In the genomic region with DNA sequence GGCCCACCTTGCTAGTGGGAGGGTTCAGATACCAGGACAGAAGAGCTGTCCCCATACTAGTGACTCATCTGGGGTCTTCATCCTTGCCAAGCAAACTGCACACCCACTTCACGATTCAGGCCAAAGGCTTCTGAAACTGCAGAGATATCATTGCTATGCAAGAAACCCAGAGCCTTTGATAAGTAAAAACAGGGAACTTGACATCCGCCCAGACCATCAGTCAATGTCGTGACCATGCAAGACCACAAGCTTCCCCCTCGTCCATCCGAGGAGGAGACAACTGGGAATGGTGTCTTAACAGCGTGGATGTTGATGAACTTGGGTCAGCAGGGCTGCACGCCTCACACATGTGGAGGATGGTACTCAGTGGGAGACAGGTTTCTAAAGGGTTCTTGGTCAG, we compare ENCODE assay signal across 1 cellular context.
TF ChIP-seq lines count a peak whose summit lies in the region.

No MANE protein-coding gene starts in this region.

TF ChIP-seq in K562, 482 proteins besides CTCF, POLR2A, EP300 and RAD21 (continues in another document):
- TF ChIP-seq CSDE1 (IDR thresholded peaks at IDR 0.05) = no peak
- no peak for TF ChIP-seq GABPB1 (CRISPR knock-in tag; IDR thresholded peaks at IDR 0.05)
- TF ChIP-seq, protein P1, sequence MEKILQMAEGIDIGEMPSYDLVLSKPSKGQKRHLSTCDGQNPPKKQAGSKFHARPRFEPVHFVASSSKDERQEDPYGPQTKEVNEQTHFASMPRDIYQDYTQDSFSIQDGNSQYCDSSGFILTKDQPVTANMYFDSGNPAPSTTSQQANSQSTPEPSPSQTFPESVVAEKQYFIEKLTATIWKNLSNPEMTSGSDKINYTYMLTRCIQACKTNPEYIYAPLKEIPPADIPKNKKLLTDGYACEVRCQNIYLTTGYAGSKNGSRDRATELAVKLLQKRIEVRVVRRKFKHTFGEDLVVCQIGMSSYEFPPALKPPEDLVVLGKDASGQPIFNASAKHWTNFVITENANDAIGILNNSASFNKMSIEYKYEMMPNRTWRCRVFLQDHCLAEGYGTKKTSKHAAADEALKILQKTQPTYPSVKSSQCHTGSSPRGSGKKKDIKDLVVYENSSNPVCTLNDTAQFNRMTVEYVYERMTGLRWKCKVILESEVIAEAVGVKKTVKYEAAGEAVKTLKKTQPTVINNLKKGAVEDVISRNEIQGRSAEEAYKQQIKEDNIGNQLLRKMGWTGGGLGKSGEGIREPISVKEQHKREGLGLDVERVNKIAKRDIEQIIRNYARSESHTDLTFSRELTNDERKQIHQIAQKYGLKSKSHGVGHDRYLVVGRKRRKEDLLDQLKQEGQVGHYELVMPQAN (IDR thresholded peaks at IDR 0.05; ENCODE audit: borderline replicate concordance) = no peak
- no peak for TF ChIP-seq HEY1 (CRISPR knock-in tag; IDR thresholded peaks at IDR 0.05; ENCODE audit: borderline replicate concordance)
- 0 out of 2 replicates have a peak, but pooled peaks have one; percentile 52 for TF ChIP-seq RNF2 (IDR thresholded peaks at IDR 0.05)
- no peak for TF ChIP-seq ARID2 (IDR thresholded peaks at IDR 0.05)
- TF ChIP-seq, protein P2, sequence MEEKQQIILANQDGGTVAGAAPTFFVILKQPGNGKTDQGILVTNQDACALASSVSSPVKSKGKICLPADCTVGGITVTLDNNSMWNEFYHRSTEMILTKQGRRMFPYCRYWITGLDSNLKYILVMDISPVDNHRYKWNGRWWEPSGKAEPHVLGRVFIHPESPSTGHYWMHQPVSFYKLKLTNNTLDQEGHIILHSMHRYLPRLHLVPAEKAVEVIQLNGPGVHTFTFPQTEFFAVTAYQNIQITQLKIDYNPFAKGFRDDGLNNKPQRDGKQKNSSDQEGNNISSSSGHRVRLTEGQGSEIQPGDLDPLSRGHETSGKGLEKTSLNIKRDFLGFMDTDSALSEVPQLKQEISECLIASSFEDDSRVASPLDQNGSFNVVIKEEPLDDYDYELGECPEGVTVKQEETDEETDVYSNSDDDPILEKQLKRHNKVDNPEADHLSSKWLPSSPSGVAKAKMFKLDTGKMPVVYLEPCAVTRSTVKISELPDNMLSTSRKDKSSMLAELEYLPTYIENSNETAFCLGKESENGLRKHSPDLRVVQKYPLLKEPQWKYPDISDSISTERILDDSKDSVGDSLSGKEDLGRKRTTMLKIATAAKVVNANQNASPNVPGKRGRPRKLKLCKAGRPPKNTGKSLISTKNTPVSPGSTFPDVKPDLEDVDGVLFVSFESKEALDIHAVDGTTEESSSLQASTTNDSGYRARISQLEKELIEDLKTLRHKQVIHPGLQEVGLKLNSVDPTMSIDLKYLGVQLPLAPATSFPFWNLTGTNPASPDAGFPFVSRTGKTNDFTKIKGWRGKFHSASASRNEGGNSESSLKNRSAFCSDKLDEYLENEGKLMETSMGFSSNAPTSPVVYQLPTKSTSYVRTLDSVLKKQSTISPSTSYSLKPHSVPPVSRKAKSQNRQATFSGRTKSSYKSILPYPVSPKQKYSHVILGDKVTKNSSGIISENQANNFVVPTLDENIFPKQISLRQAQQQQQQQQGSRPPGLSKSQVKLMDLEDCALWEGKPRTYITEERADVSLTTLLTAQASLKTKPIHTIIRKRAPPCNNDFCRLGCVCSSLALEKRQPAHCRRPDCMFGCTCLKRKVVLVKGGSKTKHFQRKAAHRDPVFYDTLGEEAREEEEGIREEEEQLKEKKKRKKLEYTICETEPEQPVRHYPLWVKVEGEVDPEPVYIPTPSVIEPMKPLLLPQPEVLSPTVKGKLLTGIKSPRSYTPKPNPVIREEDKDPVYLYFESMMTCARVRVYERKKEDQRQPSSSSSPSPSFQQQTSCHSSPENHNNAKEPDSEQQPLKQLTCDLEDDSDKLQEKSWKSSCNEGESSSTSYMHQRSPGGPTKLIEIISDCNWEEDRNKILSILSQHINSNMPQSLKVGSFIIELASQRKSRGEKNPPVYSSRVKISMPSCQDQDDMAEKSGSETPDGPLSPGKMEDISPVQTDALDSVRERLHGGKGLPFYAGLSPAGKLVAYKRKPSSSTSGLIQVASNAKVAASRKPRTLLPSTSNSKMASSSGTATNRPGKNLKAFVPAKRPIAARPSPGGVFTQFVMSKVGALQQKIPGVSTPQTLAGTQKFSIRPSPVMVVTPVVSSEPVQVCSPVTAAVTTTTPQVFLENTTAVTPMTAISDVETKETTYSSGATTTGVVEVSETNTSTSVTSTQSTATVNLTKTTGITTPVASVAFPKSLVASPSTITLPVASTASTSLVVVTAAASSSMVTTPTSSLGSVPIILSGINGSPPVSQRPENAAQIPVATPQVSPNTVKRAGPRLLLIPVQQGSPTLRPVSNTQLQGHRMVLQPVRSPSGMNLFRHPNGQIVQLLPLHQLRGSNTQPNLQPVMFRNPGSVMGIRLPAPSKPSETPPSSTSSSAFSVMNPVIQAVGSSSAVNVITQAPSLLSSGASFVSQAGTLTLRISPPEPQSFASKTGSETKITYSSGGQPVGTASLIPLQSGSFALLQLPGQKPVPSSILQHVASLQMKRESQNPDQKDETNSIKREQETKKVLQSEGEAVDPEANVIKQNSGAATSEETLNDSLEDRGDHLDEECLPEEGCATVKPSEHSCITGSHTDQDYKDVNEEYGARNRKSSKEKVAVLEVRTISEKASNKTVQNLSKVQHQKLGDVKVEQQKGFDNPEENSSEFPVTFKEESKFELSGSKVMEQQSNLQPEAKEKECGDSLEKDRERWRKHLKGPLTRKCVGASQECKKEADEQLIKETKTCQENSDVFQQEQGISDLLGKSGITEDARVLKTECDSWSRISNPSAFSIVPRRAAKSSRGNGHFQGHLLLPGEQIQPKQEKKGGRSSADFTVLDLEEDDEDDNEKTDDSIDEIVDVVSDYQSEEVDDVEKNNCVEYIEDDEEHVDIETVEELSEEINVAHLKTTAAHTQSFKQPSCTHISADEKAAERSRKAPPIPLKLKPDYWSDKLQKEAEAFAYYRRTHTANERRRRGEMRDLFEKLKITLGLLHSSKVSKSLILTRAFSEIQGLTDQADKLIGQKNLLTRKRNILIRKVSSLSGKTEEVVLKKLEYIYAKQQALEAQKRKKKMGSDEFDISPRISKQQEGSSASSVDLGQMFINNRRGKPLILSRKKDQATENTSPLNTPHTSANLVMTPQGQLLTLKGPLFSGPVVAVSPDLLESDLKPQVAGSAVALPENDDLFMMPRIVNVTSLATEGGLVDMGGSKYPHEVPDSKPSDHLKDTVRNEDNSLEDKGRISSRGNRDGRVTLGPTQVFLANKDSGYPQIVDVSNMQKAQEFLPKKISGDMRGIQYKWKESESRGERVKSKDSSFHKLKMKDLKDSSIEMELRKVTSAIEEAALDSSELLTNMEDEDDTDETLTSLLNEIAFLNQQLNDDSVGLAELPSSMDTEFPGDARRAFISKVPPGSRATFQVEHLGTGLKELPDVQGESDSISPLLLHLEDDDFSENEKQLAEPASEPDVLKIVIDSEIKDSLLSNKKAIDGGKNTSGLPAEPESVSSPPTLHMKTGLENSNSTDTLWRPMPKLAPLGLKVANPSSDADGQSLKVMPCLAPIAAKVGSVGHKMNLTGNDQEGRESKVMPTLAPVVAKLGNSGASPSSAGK (IDR thresholded peaks at IDR 0.05) = peak; percentile 57
- no peak for TF ChIP-seq ZFP30 (CRISPR knock-in tag; IDR thresholded peaks at IDR 0.05; ENCODE audit: borderline replicate concordance)
- TF ChIP-seq RBM17 (IDR thresholded peaks at IDR 0.05; ENCODE audit: borderline replicate concordance, low read depth, low read length) = no peak
- no peak for TF ChIP-seq KLF10 (CRISPR knock-in tag; IDR thresholded peaks at IDR 0.05)
- TF ChIP-seq MLLT1 (IDR thresholded peaks at IDR 0.05) = no peak
- no peak for TF ChIP-seq ETS1 (conservative IDR thresholded peaks at IDR 0.05; ENCODE audit: control insufficient read depth, low read depth, low read length)
- no peak for TF ChIP-seq CC2D1A (IDR thresholded peaks at IDR 0.05)
- TF ChIP-seq BRD4 (IDR thresholded peaks at IDR 0.05) = no peak
- TF ChIP-seq ZNF277 (CRISPR knock-in tag; IDR thresholded peaks at IDR 0.05; ENCODE audit: borderline replicate concordance) = no peak
- TF ChIP-seq ZNF280A (IDR thresholded peaks at IDR 0.05; ENCODE audit: low read depth, partially characterized antibody) = no peak
- TF ChIP-seq E2F4 (CRISPR knock-in tag; IDR thresholded peaks at IDR 0.05; ENCODE audit: low read depth) = no peak
- TF ChIP-seq GATAD2A (IDR thresholded peaks at IDR 0.05) = no peak
- TF ChIP-seq ELF1 (tag; IDR thresholded peaks at IDR 0.05) = no peak
- no peak for TF ChIP-seq FOXA1 (IDR thresholded peaks at IDR 0.05; ENCODE audit: borderline replicate concordance)
- no peak for TF ChIP-seq CREB3 (tag; conservative IDR thresholded peaks at IDR 0.05; ENCODE audit: low read depth)
- TF ChIP-seq DEAF1 (CRISPR knock-in tag; IDR thresholded peaks at IDR 0.05) = no peak
- TF ChIP-seq, protein P3, sequence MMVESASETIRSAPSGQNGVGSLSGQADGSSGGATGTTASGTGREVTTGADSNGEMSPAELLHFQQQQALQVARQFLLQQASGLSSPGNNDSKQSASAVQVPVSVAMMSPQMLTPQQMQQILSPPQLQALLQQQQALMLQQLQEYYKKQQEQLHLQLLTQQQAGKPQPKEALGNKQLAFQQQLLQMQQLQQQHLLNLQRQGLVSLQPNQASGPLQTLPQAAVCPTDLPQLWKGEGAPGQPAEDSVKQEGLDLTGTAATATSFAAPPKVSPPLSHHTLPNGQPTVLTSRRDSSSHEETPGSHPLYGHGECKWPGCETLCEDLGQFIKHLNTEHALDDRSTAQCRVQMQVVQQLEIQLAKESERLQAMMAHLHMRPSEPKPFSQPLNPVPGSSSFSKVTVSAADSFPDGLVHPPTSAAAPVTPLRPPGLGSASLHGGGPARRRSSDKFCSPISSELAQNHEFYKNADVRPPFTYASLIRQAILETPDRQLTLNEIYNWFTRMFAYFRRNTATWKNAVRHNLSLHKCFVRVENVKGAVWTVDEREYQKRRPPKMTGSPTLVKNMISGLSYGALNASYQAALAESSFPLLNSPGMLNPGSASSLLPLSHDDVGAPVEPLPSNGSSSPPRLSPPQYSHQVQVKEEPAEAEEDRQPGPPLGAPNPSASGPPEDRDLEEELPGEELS (CRISPR knock-in tag; IDR thresholded peaks at IDR 0.05; ENCODE audit: borderline replicate concordance) = no peak
- no peak for TF ChIP-seq ZKSCAN1 (IDR thresholded peaks at IDR 0.05; ENCODE audit: low read depth, low read length)
- TF ChIP-seq TCF3 (CRISPR knock-in tag; IDR thresholded peaks at IDR 0.05) = peak; percentile 90
- TF ChIP-seq ARHGAP35 (IDR thresholded peaks at IDR 0.05; ENCODE audit: partially characterized antibody) = no peak
